ENCODE assay signal across 11 cellular contexts in the genomic region with DNA sequence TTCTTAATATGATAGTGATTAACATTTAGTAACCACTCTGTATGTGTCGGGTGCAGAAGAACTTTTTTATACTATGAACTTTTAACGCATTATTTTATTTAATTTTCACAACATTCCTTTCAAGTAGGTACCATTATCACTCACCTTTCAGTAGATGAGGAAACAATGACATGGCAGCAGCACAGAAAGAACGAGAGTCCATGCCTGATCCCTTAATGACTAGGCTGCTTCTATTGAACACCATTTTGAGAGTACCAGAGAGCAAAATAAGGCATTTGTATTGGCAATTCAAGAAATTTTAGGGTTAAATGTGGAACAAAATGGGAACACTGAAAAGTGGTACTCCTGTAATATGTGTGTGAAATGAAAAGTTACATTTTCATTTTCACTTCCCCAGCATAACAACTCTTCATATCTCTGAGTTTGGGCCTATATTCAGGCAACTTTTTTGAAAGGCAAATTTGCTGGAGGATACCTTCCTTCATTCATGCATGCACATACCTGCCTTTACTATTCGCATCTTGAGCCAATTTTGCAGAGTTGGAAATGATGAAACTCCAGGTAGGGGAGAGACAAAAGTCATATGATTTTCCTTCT. TPM values are rescaled to one million over a fixed set of nuclear protein-coding genes. Genes with fewer than 3 reads are reported as not detected.
DNase-seq lines count a peak whose midpoint lies in the region; ATAC-seq and TF ChIP-seq lines count a peak whose summit lies in the region.
"Had no signal": no experiment of that assay in that cellular context is flagged by ENCODE, and none has a peak within 500 bp of the region (broad histone marks: within the 10 kb centered on the region; RNA-seq: fewer than 3 reads in every experiment).

No MANE protein-coding gene starts in this region.

- no TSS peak for BruUV-seq in MCF 10A (replicated peaks; lab: Mats Ljungman, UMichigan)
- no TSS peak for BruUV-seq in mammary epithelial cell (replicated peaks; lab: Mats Ljungman, UMichigan)

- peak; percentile 65 for ATAC-seq in HG02610 (IDR thresholded peaks at IDR 0.05; ENCODE audit: unreplicated experiment)
- ATAC-seq in HG03469 (IDR thresholded peaks at IDR 0.05; ENCODE audit: unreplicated experiment): peak; percentile 46
- no peak for ATAC-seq in T-cell (replicated peaks in 1 of 4)

- no peak overlapping the region for H3K27ac ChIP-seq in mammary epithelial cell (ENCODE audit: insufficient read depth, low read depth, low read length)
- H3K27ac ChIP-seq in dorsolateral prefrontal cortex: peak overlapping the region in 3 of 59 donors; percentile 6 to 23 (median 8)
- H3K27ac ChIP-seq: stomach, WERI-Rb-1 had no signal

- in situ Hi-C loops in mammary epithelial cell (cut with MboI; ENCODE audit: low sequenced_read_pairs in 2 of 2): no loop called here

- H3K4me1 ChIP-seq in mammary epithelial cell (ENCODE audit: insufficient read depth, low read length): no peaks in the 10 kb centered on the region

- CTCF ChIA-PET in MCF 10A (lab: Yijun Ruan, JAX) (no interaction called here), mammary epithelial cell (lab: Charles Lee; ENCODE audit: low non-redundant PET) (no interaction called here), T-cell (lab: Charles Lee) (no interaction called here)

- H3K27me3 Mint-ChIP-seq in MCF 10A (ENCODE audit: insufficient read depth, unreplicated experiment) (no peaks in the 10 kb centered on the region), T-cell (no peaks in the 10 kb centered on the region)

- 78% methylated on average over 4 of the region's 4 CpGs for WGBS in mammary epithelial cell (ENCODE audit: low coverage, missing lambda C conversion rate)

- H3K9ac ChIP-seq in mammary epithelial cell (ENCODE audit: insufficient read depth, low read length): no peak overlapping the region

- H3K4me3 ChIP-seq in mammary epithelial cell (replicated peaks in 1 of 3; ENCODE audit: insufficient read depth in 1 of 3, low read depth in 2 of 3, low read length in 3 of 3) (no peak overlapping the region), dorsolateral prefrontal cortex (no peak overlapping the region)
- H3K4me3 ChIP-seq: stomach had no signal

- H3K9me3 Mint-ChIP-seq in MCF 10A (ENCODE audit: unreplicated experiment): no peaks in the 10 kb centered on the region
- H3K9me3 Mint-ChIP-seq in T-cell: no peaks in the 10 kb centered on the region

- no peak overlapping the region for H3K4me3 Mint-ChIP-seq in MCF 10A (ENCODE audit: unreplicated experiment)
- H3K4me3 Mint-ChIP-seq in T-cell: no peak overlapping the region

- no peak overlapping the region for H2AFZ ChIP-seq in mammary epithelial cell (ENCODE audit: low read depth, low read length)

- intact Hi-C loops in MCF 10A (cut with micrococcal nuclease): no loop called here
- intact Hi-C loops in mammary epithelial cell (cut with micrococcal nuclease): no loop called here
- intact Hi-C loops in dorsolateral prefrontal cortex (cut with DNase I): no loop called here

- no peak overlapping the region for H3K4me2 ChIP-seq in mammary epithelial cell (ENCODE audit: insufficient read depth, low read depth, low read length)

- DNase-seq in MCF 10A (ENCODE audit: unreplicated experiment): peak; percentile 0
- no peak for DNase-seq in mammary epithelial cell
- no peak for DNase-seq in dorsolateral prefrontal cortex
- no peak for DNase-seq in HUDEP-2 (lab: John Stamatoyannopoulos, UW; ENCODE audit: unreplicated experiment in 76 of 76)
- no peak for DNase-seq in SKM-1 treated with dmso at 0.1 percent for 144 hours (lab: John Stamatoyannopoulos, UW; ENCODE audit: unreplicated experiment)
- DNase-seq in T-cell: no peak
- DNase-seq: small intestine, stomach, WERI-Rb-1 had no signal

- no peaks in the 10 kb centered on the region for H3K79me2 ChIP-seq in mammary epithelial cell (ENCODE audit: insufficient read depth, low read length)

- no peak overlapping the region for H3K27ac Mint-ChIP-seq in MCF 10A (ENCODE audit: low read depth, unreplicated experiment)
- H3K27ac Mint-ChIP-seq in T-cell: peak overlapping the region in 1 of 2 donors; percentile 30

- no peaks in the 10 kb centered on the region for H3K9me3 ChIP-seq in mammary epithelial cell (replicated peaks; ENCODE audit: insufficient read depth, low read length)
- H3K9me3 ChIP-seq: stomach had no signal

- H3K36me3 ChIP-seq in mammary epithelial cell (ENCODE audit: insufficient read depth, low read length): no peaks in the 10 kb centered on the region
- H3K36me3 ChIP-seq: stomach, WERI-Rb-1 had no signal

- TF ChIP-seq CTCF in MCF 10A (IDR thresholded peaks at IDR 0.05; ENCODE audit: unreplicated experiment): no peak
- TF ChIP-seq CTCF in mammary epithelial cell (conservative IDR thresholded peaks at IDR 0.05 in 1 of 2, IDR thresholded peaks at IDR 0.05 in 1 of 2; ENCODE audit: extremely low read depth in 1 of 2, insufficient read depth in 1 of 2, low read depth in 1 of 2, low read length in 2 of 2): no peak
- no peak for TF ChIP-seq CTCF in dorsolateral prefrontal cortex (IDR thresholded peaks at IDR 0.05 in 54 of 56, conservative IDR thresholded peaks at IDR 0.05 in 2 of 56; ENCODE audit: low read depth in 1 of 56, partially characterized antibody in 56 of 56)

- POLR2A ChIA-PET in MCF 10A (lab: Yijun Ruan, JAX) (no interaction called here), T-cell (lab: Charles Lee) (no interaction called here)

- H3K36me3 Mint-ChIP-seq in MCF 10A (ENCODE audit: insufficient read depth, unreplicated experiment): no peaks in the 10 kb centered on the region
- peaks cover 23% of the 10 kb centered on the region for H3K36me3 Mint-ChIP-seq in T-cell

- dilution Hi-C loops in mammary epithelial cell (cut with HindIII; ENCODE audit: low sequenced_read_pairs): no loop called here

- H4K20me1 ChIP-seq in mammary epithelial cell (ENCODE audit: insufficient read depth, low read length): no peaks in the 10 kb centered on the region

- peaks cover 3% of the 10 kb centered on the region for H3K4me1 Mint-ChIP-seq in MCF 10A (ENCODE audit: insufficient read depth, unreplicated experiment)
- H3K4me1 Mint-ChIP-seq in T-cell: peaks cover 42 to 59% (median 51%) of the 10 kb centered on the region in 3 donors

- H3K27me3 ChIP-seq in mammary epithelial cell (ENCODE audit: insufficient read depth, low read length): no peaks in the 10 kb centered on the region
- H3K27me3 ChIP-seq in dorsolateral prefrontal cortex: no peaks in the 10 kb centered on the region
- H3K27me3 ChIP-seq: stomach had no signal

RNA-seq across cellular contexts. Expression of a gene that starts 12.8 kb away (rescaled TPM):
- total RNA-seq in MCF 10A (2022) (not detected in 2 replicates), mammary epithelial cell (under 1 TPM in 1 of 2 donors, not detected in 1; 0.33 TPM), dorsolateral prefrontal cortex (10 to 100 TPM; 12.6 to 47.0 (median 31.6) TPM), T-cell (100 to 1,000 TPM in 1 of 5 donors, 10 to 100 TPM in 4; 18.5 to 106 (median 52.3) TPM)
- polyA plus RNA-seq in mammary epithelial cell: 0.02 TPM
- not detected for polyA minus RNA-seq in mammary epithelial cell

Comparison
In these comparisons a context has a peak if more than half of its experiments do, and no peak if none do; other contexts are left out.
1. ATAC-seq: peak in HG02610 (single experiment) and HG03469 (single experiment); none in T-cell (0 of 4).
2. RNA of a gene that starts 12.8 kb away (total RNA-seq): 18.5 to 106 TPM in T-cell and 12.6 to 47.0 TPM in dorsolateral prefrontal cortex; 0.33 TPM in mammary epithelial cell and not detected in MCF 10A; every median in the first group is over 10 times any median in the second.